ENCODE assay signal across 8 cellular contexts in genomic region chr16:75012380-75013081, GRCh38. TPM values are rescaled to one million over a fixed set of nuclear protein-coding genes. Genes with fewer than 3 reads are reported as not detected.
DNase-seq lines count a peak whose midpoint lies in the region; ATAC-seq lines count a peak whose summit lies in the region.

No MANE protein-coding gene starts in this region.

- H3K4me3 Mint-ChIP-seq in activated naive CD8-positive, alpha-beta T cell treated with anti-CD3 and anti-CD28 coated beads, Interleukin-2, amount 50 U/mL, for 24 hours, result peak overlapping the region; percentile 47

- H3K36me3 Mint-ChIP-seq in activated naive CD8-positive, alpha-beta T cell treated with anti-CD3 and anti-CD28 coated beads, Interleukin-2, amount 50 U/mL, for 24 hours (ENCODE audit: low read depth), result no peaks in the 10 kb centered on the region

- peaks cover 33% of the 10 kb centered on the region for H3K4me1 ChIP-seq in muscle layer of colon (ENCODE audit: insufficient read depth, low read length)

- H3K27ac Mint-ChIP-seq in activated naive CD8-positive, alpha-beta T cell treated with anti-CD3 and anti-CD28 coated beads, Interleukin-2, amount 50 U/mL, for 24 hours, result peak overlapping the region; percentile 87

- no peaks in the 10 kb centered on the region for H3K9me3 Mint-ChIP-seq in activated naive CD8-positive, alpha-beta T cell treated with anti-CD3 and anti-CD28 coated beads, Interleukin-2, amount 50 U/mL, for 24 hours

- no peaks in the 10 kb centered on the region for H3K27me3 Mint-ChIP-seq in activated naive CD8-positive, alpha-beta T cell treated with anti-CD3 and anti-CD28 coated beads, Interleukin-2, amount 50 U/mL, for 24 hours

- no peak for DNase-seq in activated naive CD8-positive, alpha-beta T cell treated with anti-CD3 and anti-CD28 coated beads, Interleukin-2, amount 50 U/mL, for 24 hours
- DNase-seq in MG63 (no peak), activated gamma-delta T cell treated with Interleukin-2 at 50 U/mL for 16 hours (no peak)

- peak overlapping the region; percentile 45 for H3K27ac ChIP-seq in muscle layer of colon (ENCODE audit: low read depth, low read length)

- H3K36me3 ChIP-seq in muscle layer of colon (ENCODE audit: insufficient read depth, low read length) (no peaks in the 10 kb centered on the region), MG63 (no peaks in the 10 kb centered on the region)

- no peaks in the 10 kb centered on the region for H3K9me3 ChIP-seq in muscle layer of colon (ENCODE audit: low read length)
- no peaks in the 10 kb centered on the region for H3K9me3 ChIP-seq in MG63

- peak; percentile 12 for ATAC-seq in GM18868 (IDR thresholded peaks at IDR 0.05; ENCODE audit: unreplicated experiment)
- ATAC-seq in HG02973 (IDR thresholded peaks at IDR 0.05; ENCODE audit: unreplicated experiment), result peak; percentile 28
- peak; percentile 20 for ATAC-seq in activated naive CD8-positive, alpha-beta T cell treated with anti-CD3 and anti-CD28 coated beads, Interleukin-2, amount 50 U/mL, for 24 hours
- ATAC-seq in GM18520 (IDR thresholded peaks at IDR 0.05; ENCODE audit: unreplicated experiment), result no peak
- no peak for ATAC-seq in HG03135 (IDR thresholded peaks at IDR 0.05; ENCODE audit: unreplicated experiment)

- H3K4me3 ChIP-seq in muscle layer of colon (ENCODE audit: low read depth in 1 of 2, low read length in 2 of 2) (peak overlapping the region in 1 of 2 donors; percentile 5), MG63 (no peak overlapping the region)

- H3K4me1 Mint-ChIP-seq in activated naive CD8-positive, alpha-beta T cell treated with anti-CD3 and anti-CD28 coated beads, Interleukin-2, amount 50 U/mL, for 24 hours, result peaks cover 39% of the 10 kb centered on the region

- H3K9ac ChIP-seq in muscle layer of colon (ENCODE audit: low read length), result no peak overlapping the region

- H3K27me3 ChIP-seq in muscle layer of colon (ENCODE audit: control insufficient read depth in 1 of 2, insufficient read depth in 2 of 2, low read length in 2 of 2) (no peaks in the 10 kb centered on the region), MG63 (no peaks in the 10 kb centered on the region)

RNA-seq across cellular contexts. Expression of gene ZNRF1, which starts 13.7 kb away (rescaled TPM):
- total RNA-seq in MG63 (2014; rRNA removed; shearing (Covaris generic); ENCODE audit: low replicate concordance), result 8.2 and 16.2 TPM in 2 replicates

RNA-seq across cellular contexts. Expression of gene WDR59, which starts 27.6 kb away (rescaled TPM):
- total RNA-seq in MG63 (2014; rRNA removed; shearing (Covaris generic); ENCODE audit: low replicate concordance), result 5.4 and 12.9 TPM in 2 replicates

Comparison
In these comparisons a context has a peak if more than half of its experiments do, and no peak if none do; other contexts are left out.
1. ATAC-seq: peak in GM18868 (single experiment), HG02973 (single experiment) and activated naive CD8-positive, alpha-beta T cell treated with anti-CD3 and anti-CD28 coated beads, Interleukin-2, amount 50 U/mL, for 24 hours (single experiment); none in GM18520 (single experiment) and HG03135 (single experiment).